Comparison of ENCODE assay signal across 14 cellular contexts in genomic region chr4:30870513-30870912, GRCh38.
"Had no signal": no experiment of that assay in that cellular context is flagged by ENCODE, and none has a peak within 500 bp of the region (broad histone marks: within the 10 kb centered on the region; RNA-seq: fewer than 3 reads in every experiment).

No MANE protein-coding gene starts in this region.

- H3K79me2 ChIP-seq: parathyroid adenoma had no signal

- H2AFZ ChIP-seq: parathyroid adenoma had no signal

- ATAC-seq: activated T-helper 17 cell treated with anti-CD3 and anti-CD28 coated beads, Interleukin-2, amount 50 U/mL, for 72 hours; effector memory CD8-positive, alpha-beta T cell; T-helper 17 cell had no signal

- DNase-seq: activated B cell treated with CpG ODN at 0.5 μM for 24 hours; activated CD4-positive, alpha-beta T cell treated with anti-CD3 and anti-CD28 coated beads, Interleukin-2, amount 10 ng/mL, durations not matched to agents 24 days and 14 days; activated CD8-positive, alpha-beta memory T cell treated with anti-CD3 and anti-CD28 coated beads for 24 hours; activated naive CD4-positive, alpha-beta T cell treated with anti-CD3 and anti-CD28 coated beads for 36 hours; effector memory CD8-positive, alpha-beta T cell; erythroblast; heart left ventricle; islet precursor cell; retina; small intestine; T-helper 17 cell had no signal

- H3K4me1 ChIP-seq: parathyroid adenoma, tibial nerve had no signal

- H3K9me3 ChIP-seq: tibial nerve had no signal

- H3K36me3 ChIP-seq: heart left ventricle, tibial nerve had no signal

- H3K4me3 ChIP-seq: heart left ventricle, tibial nerve had no signal

- H3K27ac ChIP-seq: heart left ventricle, parathyroid adenoma, tibial nerve had no signal
